19 cellular contexts compared by ENCODE assay signal in genomic region chr7:28745351-28745750, GRCh38.
DNase-seq lines count a peak whose midpoint lies in the region; ATAC-seq lines count a peak whose summit lies in the region.
"Had no signal": no experiment of that assay in that cellular context is flagged by ENCODE, and none has a peak within 500 bp of the region (broad histone marks: within the 10 kb centered on the region; RNA-seq: fewer than 3 reads in every experiment).

No MANE protein-coding gene starts in this region.

- peak overlapping the region; percentile 64 for H3K27ac ChIP-seq in angular gyrus (ENCODE audit: low read depth, low read length)
- peak overlapping the region; percentile 20 for H3K27ac ChIP-seq in cingulate gyrus (ENCODE audit: low read depth, low read length)
- peak overlapping the region; percentile 64 for H3K27ac ChIP-seq in layer of hippocampus (ENCODE audit: low read depth, low read length)
- peak overlapping the region; percentile 75 for H3K27ac ChIP-seq in skeletal muscle tissue (ENCODE audit: low read depth, low read length)
- H3K27ac ChIP-seq: A549; BLaER1 treated with 17β-estradiol and CSF1 and Interleukin-3, amounts not matched to agents 10 nM and 100 nM had no signal

- ATAC-seq in HG03457 (IDR thresholded peaks at IDR 0.05; ENCODE audit: unreplicated experiment) (no peak), HG03520 (IDR thresholded peaks at IDR 0.05; ENCODE audit: unreplicated experiment) (no peak)
- ATAC-seq: A549, GM12878, HepG2, Panc1 had no signal

- no peaks in the 10 kb centered on the region for H3K27me3 ChIP-seq in layer of hippocampus (ENCODE audit: control insufficient read depth, insufficient read depth, low read length)
- H3K27me3 ChIP-seq in skeletal muscle tissue (ENCODE audit: control insufficient read depth in 3 of 3, insufficient read depth in 3 of 3, low read length in 3 of 3), result no peaks in the 10 kb centered on the region
- H3K27me3 ChIP-seq: BLaER1 treated with 17β-estradiol and CSF1 and Interleukin-3, amounts not matched to agents 10 nM and 100 nM had no signal

- DNase-seq in NCI-H146 treated with DMSO at 0.1 percent for 48 hours (lab: John Stamatoyannopoulos, UW; ENCODE audit: unreplicated experiment), result no peak
- DNase-seq: DMS79 treated with DMSO at 0.1 percent for 48 hours, GDM1, KG1, NCI-H1048, NCI-H1436 treated with DMSO at 0.1 percent for 48 hours, NCI-H2081, NCI-H510A treated with DMSO at 0.1 percent for 48 hours had no signal

- peaks cover 28 to 35% (median 33%) of the 10 kb centered on the region in 3 donors for H3K4me1 ChIP-seq in skeletal muscle tissue (ENCODE audit: control insufficient read depth in 3 of 3, insufficient read depth in 3 of 3, low read length in 3 of 3)

- peak overlapping the region; percentile 34 to 73 (median 70) for H3K9ac ChIP-seq in skeletal muscle tissue (ENCODE audit: low read depth in 1 of 3, low read length in 3 of 3)
- H3K9ac ChIP-seq: BLaER1 treated with 17β-estradiol and CSF1 and Interleukin-3, amounts not matched to agents 10 nM and 100 nM had no signal

- no peaks in the 10 kb centered on the region for H3K9me3 ChIP-seq in skeletal muscle tissue (ENCODE audit: control insufficient read depth in 3 of 3, low read length in 3 of 3)
- H3K9me3 ChIP-seq: A549; BLaER1 treated with 17β-estradiol and CSF1 and Interleukin-3, amounts not matched to agents 10 nM and 100 nM had no signal

- H3K36me3 ChIP-seq in skeletal muscle tissue (ENCODE audit: control insufficient read depth in 3 of 3, insufficient read depth in 3 of 3, low read length in 3 of 3), result no peaks in the 10 kb centered on the region
- H3K36me3 ChIP-seq: BLaER1 treated with 17β-estradiol and CSF1 and Interleukin-3, amounts not matched to agents 10 nM and 100 nM had no signal

- peak overlapping the region; percentile 16 to 57 (median 17) for H3K4me3 ChIP-seq in skeletal muscle tissue (ENCODE audit: low read length in 3 of 3)
- H3K4me3 ChIP-seq: A549; BLaER1 treated with 17β-estradiol and CSF1 and Interleukin-3, amounts not matched to agents 10 nM and 100 nM; GM12878 had no signal

Comparison
In these comparisons a context has a peak if more than half of its experiments do, and no peak if none do; other contexts are left out.
1. H3K27ac ChIP-seq: peak in every context shown above with its lines; median percentile 75 in skeletal muscle tissue; 64 in angular gyrus; 64 in layer of hippocampus; 20 in cingulate gyrus.